36 cellular contexts compared by ENCODE assay signal in genomic region chr16:11270602-11271162, GRCh38. TPM values are rescaled to one million over a fixed set of nuclear protein-coding genes. Genes with fewer than 3 reads are reported as not detected.
"Had no signal": no experiment of that assay in that cellular context is flagged by ENCODE, and none has a peak within 500 bp of the region (broad histone marks: within the 10 kb centered on the region; RNA-seq: fewer than 3 reads in every experiment).

No MANE protein-coding gene starts in this region.

- ATAC-seq: activated CD4-positive, alpha-beta T cell treated with anti-CD3 and anti-CD28 coated beads for 36 hours; activated T-cell treated with anti-CD3 and anti-CD28 coated beads, Interleukin-2, amount 50 U/mL, for 4 hours; activated T-helper 17 cell treated with anti-CD3 and anti-CD28 coated beads, Interleukin-2, amount 50 U/mL, for 72 hours; effector memory CD8-positive, alpha-beta T cell; foreskin keratinocyte; gastrocnemius medialis; heart left ventricle; T-cell had no signal

- H3K36me3 ChIP-seq: brain microvascular endothelial cell, esophagus muscularis mucosa, gastrocnemius medialis, heart left ventricle had no signal

- H3K4me3 Mint-ChIP-seq: activated CD4-positive, alpha-beta memory T cell treated with anti-CD3 and anti-CD28 coated beads, Interleukin-2, amount 10 ng/mL, durations not matched to agents 7 days and 5 days; activated CD4-positive, alpha-beta T cell treated with anti-CD3 and anti-CD28 coated beads for 36 hours; activated CD4-positive, alpha-beta T cell treated with anti-CD3 and anti-CD28 coated beads, Interleukin-2, amount 10 ng/mL, durations not matched to agents 7 days and 5 days; activated naive CD8-positive, alpha-beta T cell; activated T-cell treated with anti-CD3 and anti-CD28 coated beads, Interleukin-2, amount 50 U/mL, for 4 hours; activated T-helper 17 cell treated with anti-CD3 and anti-CD28 coated beads, Interleukin-2, amount 50 U/mL, for 72 hours; central memory CD8-positive, alpha-beta T cell; effector memory CD8-positive, alpha-beta T cell; T-cell; T-helper 1 cell treated with Interleukin-12 subunit alpha and Interleukin-12 subunit beta and Interleukin-4 antibody, amounts not matched to agents 30 μg/mL and 1 μg/mL, for 36 hours; T-helper 2 cell treated with Interferon-gamma antibody and Interleukin-4, amounts not matched to agents 5 μg/mL and 100 μg/mL, for 36 hours had no signal

- DNase-seq: activated CD4-positive, alpha-beta memory T cell treated with anti-CD3 and anti-CD28 coated beads, Interleukin-2, amount 10 ng/mL, durations not matched to agents 7 days and 5 days; activated CD4-positive, alpha-beta T cell treated with anti-CD3 and anti-CD28 coated beads for 36 hours; activated CD4-positive, alpha-beta T cell treated with anti-CD3 and anti-CD28 coated beads, Interleukin-2, amount 10 ng/mL, durations not matched to agents 7 days and 5 days; activated CD4-positive, alpha-beta T cell treated with anti-CD3 and anti-CD28 coated beads, Interleukin-2, amount 50 U/mL, for 4 hours; activated CD4-positive, CD25-positive, alpha-beta regulatory T cell; activated CD4-positive, CD25-positive, alpha-beta regulatory T cell treated with anti-CD3 and anti-CD28 coated beads, Interleukin-2, amount 50 U/mL, for 72 hours; activated effector memory CD4-positive, alpha-beta T cell treated with Interleukin-2 at 50 U/mL for 16 hours; activated gamma-delta T cell treated with Interleukin-2 at 50 U/mL for 16 hours; activated naive CD4-positive, alpha-beta T cell treated with anti-CD3 and anti-CD28 coated beads, Interleukin-2, amount 50 U/mL, for 16 hours; activated naive CD4-positive, alpha-beta T cell treated with Interleukin-2 at 50 U/mL for 16 hours; activated T-cell treated with anti-CD3 and anti-CD28 coated beads, Interleukin-2, amount 50 U/mL, for 4 hours; amniotic stem cell; anterior cingulate cortex; brain microvascular endothelial cell; dermis blood vessel endothelial cell; effector CD4-positive, alpha-beta T cell; effector memory CD8-positive, alpha-beta T cell; erythroblast; foreskin keratinocyte; gastrocnemius medialis; glutamatergic neuron; heart left ventricle; T-cell; T1000 had no signal

- H3K4me3 ChIP-seq: coronary artery, esophagus muscularis mucosa, gastrocnemius medialis, heart left ventricle had no signal

- H3K27ac Mint-ChIP-seq: activated CD4-positive, alpha-beta memory T cell treated with anti-CD3 and anti-CD28 coated beads, Interleukin-2, amount 10 ng/mL, durations not matched to agents 7 days and 5 days; activated CD4-positive, alpha-beta T cell treated with anti-CD3 and anti-CD28 coated beads for 36 hours; activated CD4-positive, alpha-beta T cell treated with anti-CD3 and anti-CD28 coated beads, Interleukin-2, amount 10 ng/mL, durations not matched to agents 7 days and 5 days; activated naive CD8-positive, alpha-beta T cell; activated T-helper 17 cell treated with anti-CD3 and anti-CD28 coated beads, Interleukin-2, amount 50 U/mL, for 72 hours; effector memory CD8-positive, alpha-beta T cell; T-cell; T-helper 1 cell treated with Interleukin-12 subunit alpha and Interleukin-12 subunit beta and Interleukin-4 antibody, amounts not matched to agents 30 μg/mL and 1 μg/mL, for 36 hours; T-helper 2 cell treated with Interferon-gamma antibody and Interleukin-4, amounts not matched to agents 5 μg/mL and 100 μg/mL, for 36 hours had no signal

- H3K27me3 Mint-ChIP-seq: activated CD4-positive, alpha-beta T cell treated with anti-CD3 and anti-CD28 coated beads for 36 hours; activated CD4-positive, alpha-beta T cell treated with anti-CD3 and anti-CD28 coated beads, Interleukin-2, amount 10 ng/mL, durations not matched to agents 7 days and 5 days; activated naive CD8-positive, alpha-beta T cell; activated T-helper 17 cell treated with anti-CD3 and anti-CD28 coated beads, Interleukin-2, amount 50 U/mL, for 72 hours; central memory CD8-positive, alpha-beta T cell; T-cell had no signal

- H3K27ac ChIP-seq: brain microvascular endothelial cell, coronary artery, esophagus muscularis mucosa, foreskin keratinocyte, gastrocnemius medialis, heart left ventricle had no signal

- H3K4me1 Mint-ChIP-seq: activated CD4-positive, alpha-beta memory T cell treated with anti-CD3 and anti-CD28 coated beads, Interleukin-2, amount 10 ng/mL, durations not matched to agents 7 days and 5 days; activated CD4-positive, alpha-beta T cell treated with anti-CD3 and anti-CD28 coated beads for 36 hours; activated T-helper 17 cell treated with anti-CD3 and anti-CD28 coated beads, Interleukin-2, amount 50 U/mL, for 72 hours; central memory CD8-positive, alpha-beta T cell; T-cell had no signal

- H3K9me3 ChIP-seq: esophagus muscularis mucosa, gastrocnemius medialis, heart left ventricle had no signal

- H3K27me3 ChIP-seq: brain microvascular endothelial cell, esophagus muscularis mucosa, gastrocnemius medialis, heart left ventricle had no signal

- H3K9me3 Mint-ChIP-seq: activated CD4-positive, alpha-beta memory T cell treated with anti-CD3 and anti-CD28 coated beads, Interleukin-2, amount 10 ng/mL, durations not matched to agents 7 days and 5 days; activated CD4-positive, alpha-beta T cell treated with anti-CD3 and anti-CD28 coated beads, Interleukin-2, amount 10 ng/mL, durations not matched to agents 7 days and 5 days; activated T-cell treated with anti-CD3 and anti-CD28 coated beads, Interleukin-2, amount 50 U/mL, for 4 hours; activated T-helper 17 cell treated with anti-CD3 and anti-CD28 coated beads, Interleukin-2, amount 50 U/mL, for 72 hours; central memory CD8-positive, alpha-beta T cell; effector memory CD8-positive, alpha-beta T cell; T-cell; T-helper 1 cell treated with Interleukin-12 subunit alpha and Interleukin-12 subunit beta and Interleukin-4 antibody, amounts not matched to agents 30 μg/mL and 1 μg/mL, for 36 hours; T-helper 2 cell treated with Interferon-gamma antibody and Interleukin-4, amounts not matched to agents 5 μg/mL and 100 μg/mL, for 36 hours had no signal

- H3K36me3 Mint-ChIP-seq: activated naive CD8-positive, alpha-beta T cell; T-cell had no signal

- H3K4me1 ChIP-seq: esophagus muscularis mucosa, foreskin keratinocyte, gastrocnemius medialis, heart left ventricle had no signal

RNA-seq across cellular contexts. Expression of gene TNP2, which starts 1.6 kb away (rescaled TPM):
- total RNA-seq: activated CD4-positive, alpha-beta memory T cell treated with anti-CD3 and anti-CD28 coated beads, Interleukin-2, amount 10 ng/mL, durations not matched to agents 7 days and 5 days; activated CD4-positive, alpha-beta T cell treated with anti-CD3 and anti-CD28 coated beads for 36 hours; activated CD4-positive, alpha-beta T cell treated with anti-CD3 and anti-CD28 coated beads, Interleukin-2, amount 10 ng/mL, durations not matched to agents 7 days and 5 days; activated T-cell treated with anti-CD3 and anti-CD28 coated beads, Interleukin-2, amount 50 U/mL, for 4 hours; activated T-helper 17 cell treated with anti-CD3 and anti-CD28 coated beads, Interleukin-2, amount 50 U/mL, for 72 hours; astrocyte; bronchial epithelial cell; cardiac septum; cerebellum; dermis blood vessel endothelial cell; esophagus muscularis mucosa; foreskin keratinocyte; gastrocnemius medialis; heart left ventricle; T-cell had no signal
- polyA plus RNA-seq: adipose tissue, foreskin keratinocyte, heart left ventricle had no signal

RNA-seq across cellular contexts. Expression of gene PRM3, which starts 2.7 kb away (rescaled TPM):
- total RNA-seq: activated CD4-positive, alpha-beta memory T cell treated with anti-CD3 and anti-CD28 coated beads, Interleukin-2, amount 10 ng/mL, durations not matched to agents 7 days and 5 days; activated CD4-positive, alpha-beta T cell treated with anti-CD3 and anti-CD28 coated beads for 36 hours; activated CD4-positive, alpha-beta T cell treated with anti-CD3 and anti-CD28 coated beads, Interleukin-2, amount 10 ng/mL, durations not matched to agents 7 days and 5 days; activated T-cell treated with anti-CD3 and anti-CD28 coated beads, Interleukin-2, amount 50 U/mL, for 4 hours; activated T-helper 17 cell treated with anti-CD3 and anti-CD28 coated beads, Interleukin-2, amount 50 U/mL, for 72 hours; astrocyte; bronchial epithelial cell; cardiac septum; cerebellum; dermis blood vessel endothelial cell; esophagus muscularis mucosa; foreskin keratinocyte; gastrocnemius medialis; heart left ventricle; T-cell had no signal
- polyA plus RNA-seq: adipose tissue, foreskin keratinocyte, heart left ventricle had no signal

RNA-seq across cellular contexts. Expression of gene PRM2, which starts 5.6 kb away (rescaled TPM):
- total RNA-seq: activated CD4-positive, alpha-beta memory T cell treated with anti-CD3 and anti-CD28 coated beads, Interleukin-2, amount 10 ng/mL, durations not matched to agents 7 days and 5 days; activated CD4-positive, alpha-beta T cell treated with anti-CD3 and anti-CD28 coated beads for 36 hours; activated CD4-positive, alpha-beta T cell treated with anti-CD3 and anti-CD28 coated beads, Interleukin-2, amount 10 ng/mL, durations not matched to agents 7 days and 5 days; activated T-cell treated with anti-CD3 and anti-CD28 coated beads, Interleukin-2, amount 50 U/mL, for 4 hours; activated T-helper 17 cell treated with anti-CD3 and anti-CD28 coated beads, Interleukin-2, amount 50 U/mL, for 72 hours; astrocyte; bronchial epithelial cell; cardiac septum; cerebellum; dermis blood vessel endothelial cell; esophagus muscularis mucosa; foreskin keratinocyte; gastrocnemius medialis; heart left ventricle; T-cell had no signal
- polyA plus RNA-seq: adipose tissue, foreskin keratinocyte, heart left ventricle had no signal

RNA-seq across cellular contexts. Expression of gene PRM1, which starts 10.4 kb away (rescaled TPM):
- total RNA-seq: activated CD4-positive, alpha-beta memory T cell treated with anti-CD3 and anti-CD28 coated beads, Interleukin-2, amount 10 ng/mL, durations not matched to agents 7 days and 5 days; activated CD4-positive, alpha-beta T cell treated with anti-CD3 and anti-CD28 coated beads for 36 hours; activated CD4-positive, alpha-beta T cell treated with anti-CD3 and anti-CD28 coated beads, Interleukin-2, amount 10 ng/mL, durations not matched to agents 7 days and 5 days; activated T-cell treated with anti-CD3 and anti-CD28 coated beads, Interleukin-2, amount 50 U/mL, for 4 hours; activated T-helper 17 cell treated with anti-CD3 and anti-CD28 coated beads, Interleukin-2, amount 50 U/mL, for 72 hours; astrocyte; bronchial epithelial cell; cardiac septum; cerebellum; dermis blood vessel endothelial cell; esophagus muscularis mucosa; foreskin keratinocyte; gastrocnemius medialis; heart left ventricle; T-cell had no signal
- polyA plus RNA-seq: adipose tissue, foreskin keratinocyte, heart left ventricle had no signal
